17 cellular contexts compared by ENCODE assay signal in the genomic region with DNA sequence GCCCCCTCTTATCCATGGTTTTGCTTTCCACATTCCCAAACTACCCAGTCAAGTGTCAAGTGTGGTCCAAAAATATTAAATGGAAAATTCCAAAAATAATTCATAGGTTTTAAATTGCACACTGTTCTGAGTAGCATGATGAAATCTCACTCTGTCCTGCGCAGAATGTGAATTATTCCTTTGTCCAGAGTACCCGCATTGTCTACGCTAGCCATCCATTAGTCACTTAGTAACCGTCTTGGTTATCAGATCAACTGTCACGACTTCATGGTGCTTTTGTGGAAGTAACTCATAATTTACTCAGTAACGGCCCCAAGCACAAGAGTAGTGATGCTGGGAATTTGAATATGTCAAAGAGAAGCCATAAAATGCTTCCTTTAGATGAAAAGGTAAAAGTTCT.
"Had no signal": no experiment of that assay in that cellular context is flagged by ENCODE, and none has a peak within 500 bp of the region (broad histone marks: within the 10 kb centered on the region; RNA-seq: fewer than 3 reads in every experiment).

No MANE protein-coding gene starts in this region.

- H3K27me3 ChIP-seq: cardiac muscle cell, esophagus muscularis mucosa, heart left ventricle, pancreas, thyroid gland had no signal

- H3K9me3 Mint-ChIP-seq: activated CD4-positive, alpha-beta memory T cell treated with anti-CD3 and anti-CD28 coated beads for 36 hours; activated T-helper 2 cell treated with anti-CD3 and anti-CD28 coated beads, Interferon-gamma antibody, Interleukin-2, Interleukin-4, amounts not matched to agents 10 μg/mL and 5 μg/mL and 100 μg/mL, durations not matched to agents 14 hours and 24 hours and 36 hours had no signal

- H3K27me3 Mint-ChIP-seq: activated CD4-positive, alpha-beta memory T cell treated with anti-CD3 and anti-CD28 coated beads for 36 hours; activated CD4-positive, alpha-beta T cell treated with anti-CD3 and anti-CD28 coated beads for 36 hours; activated CD8-positive, alpha-beta memory T cell treated with anti-CD3 and anti-CD28 coated beads, Interleukin-2, amount 10 ng/mL, durations not matched to agents 7 days and 5 days; naive B cell; stimulated activated memory B cell treated with anti-CD40 and anti-IgM and Interleukin-4, amounts not matched to agents 10 μg/mL and 1 μg/mL and 100 μg/mL, for 72 hours had no signal

- H3K27ac Mint-ChIP-seq: activated CD4-positive, alpha-beta memory T cell treated with anti-CD3 and anti-CD28 coated beads for 36 hours; activated CD4-positive, alpha-beta T cell treated with anti-CD3 and anti-CD28 coated beads for 36 hours; activated CD8-positive, alpha-beta memory T cell treated with anti-CD3 and anti-CD28 coated beads, Interleukin-2, amount 10 ng/mL, durations not matched to agents 7 days and 5 days; activated naive CD4-positive, alpha-beta T cell treated with anti-CD3 and anti-CD28 coated beads for 36 hours; activated T-helper 2 cell treated with anti-CD3 and anti-CD28 coated beads, Interferon-gamma antibody, Interleukin-2, Interleukin-4, amounts not matched to agents 10 μg/mL and 5 μg/mL and 100 μg/mL, durations not matched to agents 14 hours and 24 hours and 36 hours; naive B cell; stimulated activated memory B cell treated with anti-CD40 and anti-IgM and Interleukin-4, amounts not matched to agents 10 μg/mL and 1 μg/mL and 100 μg/mL, for 72 hours had no signal

- H3K4me3 ChIP-seq: cardiac muscle cell, esophagus muscularis mucosa, heart left ventricle, pancreas, thyroid gland had no signal

- H3K27ac ChIP-seq: cardiac muscle cell, esophagus muscularis mucosa, heart left ventricle, pancreas, thyroid gland had no signal

- H3K36me3 ChIP-seq: cardiac muscle cell, esophagus muscularis mucosa, heart left ventricle, pancreas, thyroid gland had no signal

- H3K9me3 ChIP-seq: esophagus muscularis mucosa, heart left ventricle, pancreas, thyroid gland had no signal

- DNase-seq: activated CD4-positive, alpha-beta memory T cell treated with anti-CD3 and anti-CD28 coated beads for 36 hours; activated CD4-positive, alpha-beta T cell treated with anti-CD3 and anti-CD28 coated beads for 36 hours; activated CD8-positive, alpha-beta memory T cell treated with anti-CD3 and anti-CD28 coated beads, Interleukin-2, amount 10 ng/mL, durations not matched to agents 7 days and 5 days; activated naive CD4-positive, alpha-beta T cell treated with anti-CD3 and anti-CD28 coated beads for 36 hours; activated T-cell treated with anti-CD3 and anti-CD28 coated beads, Interleukin-2, amount 50 U/mL, for 1 hour; foreskin fibroblast; heart left ventricle; naive B cell; pancreas; stimulated activated CD4-positive, alpha-beta T cell treated with anti-CD3 and anti-CD28 coated beads, Interleukin-2, amount 100 ng/mL, for 48 hours; T-helper 1 cell; T1000; thyroid gland had no signal

- H3K4me3 Mint-ChIP-seq: activated CD4-positive, alpha-beta memory T cell treated with anti-CD3 and anti-CD28 coated beads for 36 hours; activated CD4-positive, alpha-beta T cell treated with anti-CD3 and anti-CD28 coated beads for 36 hours; activated CD8-positive, alpha-beta memory T cell treated with anti-CD3 and anti-CD28 coated beads, Interleukin-2, amount 10 ng/mL, durations not matched to agents 7 days and 5 days; activated naive CD4-positive, alpha-beta T cell treated with anti-CD3 and anti-CD28 coated beads for 36 hours; naive B cell; stimulated activated memory B cell treated with anti-CD40 and anti-IgM and Interleukin-4, amounts not matched to agents 10 μg/mL and 1 μg/mL and 100 μg/mL, for 72 hours had no signal

- H3K4me1 ChIP-seq: esophagus muscularis mucosa, heart left ventricle, pancreas, thyroid gland had no signal
